In the genomic region with DNA sequence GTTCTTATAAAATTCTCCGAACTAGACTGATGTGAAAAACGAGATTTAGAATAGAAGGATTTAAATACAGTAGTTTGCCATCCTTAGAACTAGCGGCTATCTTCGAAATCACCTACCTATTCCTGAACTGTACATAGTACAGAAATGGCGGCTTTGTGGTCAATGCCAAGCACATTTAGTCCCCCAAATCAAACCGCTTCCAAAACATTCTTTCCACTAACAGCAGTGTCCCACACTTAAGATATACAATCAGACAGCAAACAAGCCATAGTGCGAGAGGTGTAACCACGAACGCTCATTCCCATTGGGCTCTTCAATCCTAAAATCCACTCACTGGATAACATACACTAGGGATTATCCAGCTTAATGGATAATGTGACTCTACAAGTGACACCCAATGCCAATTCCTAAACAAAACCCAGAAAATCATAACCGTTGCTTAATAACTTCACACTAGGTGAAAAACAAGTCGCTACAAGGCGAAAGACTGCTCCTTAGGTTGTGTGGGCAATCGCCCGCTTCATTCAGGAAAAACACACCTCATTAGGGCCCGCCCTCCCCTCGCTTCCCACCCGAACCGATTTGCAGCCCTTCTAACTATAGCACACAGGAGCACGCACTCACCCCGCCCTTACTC, we compare ENCODE assay signal across 8 cellular contexts.
DNase-seq lines count a peak whose midpoint lies in the region; ATAC-seq lines count a peak whose summit lies in the region.

No MANE protein-coding gene starts in this region.

- peak overlapping the region; percentile 100 for H3K9ac ChIP-seq in ES-I3 (ENCODE audit: low read depth, low read length)
- H3K9ac ChIP-seq in adipocyte (ENCODE audit: low read length): peak overlapping the region; percentile 87
- H3K9ac ChIP-seq in iPS-15b (ENCODE audit: low read depth, low read length): peak overlapping the region; percentile 50

- DNase-seq in NCI-H146 treated with DMSO at 0.1 percent for 48 hours (lab: John Stamatoyannopoulos, UW; ENCODE audit: unreplicated experiment) (peak; percentile 85), adipocyte (ENCODE audit: low read depth) (peak; percentile 61), SKM-1 treated with dmso at 0.1 percent for 144 hours (lab: John Stamatoyannopoulos, UW; ENCODE audit: unreplicated experiment) (no peak), NOMO-1 treated with dmso at 0.1 percent for 144 hours (lab: John Stamatoyannopoulos, UW; ENCODE audit: unreplicated experiment) (no peak), OCI-M2 (lab: John Stamatoyannopoulos, UW; ENCODE audit: unreplicated experiment) (no peak)

- no peaks in the 10 kb centered on the region for H3K27me3 Mint-ChIP-seq in stimulated activated memory B cell treated with anti-CD40 and anti-IgM and Interleukin-4, amounts not matched to agents 10 μg/mL and 1 μg/mL and 100 μg/mL, for 72 hours

- H3K27me3 ChIP-seq in adipocyte (replicated peaks; ENCODE audit: control insufficient read depth, insufficient read depth, low read length): no peaks in the 10 kb centered on the region
- no peaks in the 10 kb centered on the region for H3K27me3 ChIP-seq in iPS-15b (ENCODE audit: control insufficient read depth, insufficient read depth, low read length)

- no peaks in the 10 kb centered on the region for H3K36me3 ChIP-seq in ES-I3 (ENCODE audit: insufficient read depth, low read length)
- no peaks in the 10 kb centered on the region for H3K36me3 ChIP-seq in adipocyte (ENCODE audit: control insufficient read depth, insufficient read depth, low read length, severe bottlenecking)
- H3K36me3 ChIP-seq in iPS-15b (ENCODE audit: control insufficient read depth, insufficient read depth, low read length): no peaks in the 10 kb centered on the region

- H3K27ac Mint-ChIP-seq in stimulated activated memory B cell treated with anti-CD40 and anti-IgM and Interleukin-4, amounts not matched to agents 10 μg/mL and 1 μg/mL and 100 μg/mL, for 72 hours: peak overlapping the region; percentile 98

- peaks cover 6% of the 10 kb centered on the region for H3K36me3 Mint-ChIP-seq in stimulated activated memory B cell treated with anti-CD40 and anti-IgM and Interleukin-4, amounts not matched to agents 10 μg/mL and 1 μg/mL and 100 μg/mL, for 72 hours

- peaks cover 38% of the 10 kb centered on the region for H3K4me1 Mint-ChIP-seq in stimulated activated memory B cell treated with anti-CD40 and anti-IgM and Interleukin-4, amounts not matched to agents 10 μg/mL and 1 μg/mL and 100 μg/mL, for 72 hours

- ATAC-seq in stimulated activated memory B cell treated with anti-CD40 and anti-IgM and Interleukin-4, amounts not matched to agents 10 μg/mL and 1 μg/mL and 100 μg/mL, for 72 hours: no peak

- H3K4me1 ChIP-seq in ES-I3 (ENCODE audit: insufficient read depth, low read length) (peaks cover 6% of the 10 kb centered on the region; the same call in 1 of the 2 replicates), adipocyte (ENCODE audit: control insufficient read depth, insufficient read depth, low read length) (peaks cover 29% of the 10 kb centered on the region), iPS-15b (ENCODE audit: control insufficient read depth, insufficient read depth, low read length) (peaks cover 14% of the 10 kb centered on the region)

- H3K4me3 ChIP-seq in adipocyte (ENCODE audit: low read length) (peak overlapping the region; percentile 99), iPS-15b (ENCODE audit: low read depth, low read length) (peak overlapping the region; percentile 76)

- H3K4me3 Mint-ChIP-seq in stimulated activated memory B cell treated with anti-CD40 and anti-IgM and Interleukin-4, amounts not matched to agents 10 μg/mL and 1 μg/mL and 100 μg/mL, for 72 hours: peak overlapping the region; percentile 99

- no peaks in the 10 kb centered on the region for H3K9me3 ChIP-seq in ES-I3 (ENCODE audit: control insufficient read depth, insufficient read depth, low read length)
- H3K9me3 ChIP-seq in adipocyte (ENCODE audit: control insufficient read depth, low read length): no peaks in the 10 kb centered on the region
- no peaks in the 10 kb centered on the region for H3K9me3 ChIP-seq in iPS-15b (ENCODE audit: control insufficient read depth, insufficient read depth, low read length)

- no peaks in the 10 kb centered on the region for H3K9me3 Mint-ChIP-seq in stimulated activated memory B cell treated with anti-CD40 and anti-IgM and Interleukin-4, amounts not matched to agents 10 μg/mL and 1 μg/mL and 100 μg/mL, for 72 hours

Comparison
In these comparisons a context has a peak if more than half of its experiments do, and no peak if none do; other contexts are left out.
1. H3K9ac ChIP-seq: peak in every context shown above with its lines; median percentile 100 in ES-I3; 87 in adipocyte; 50 in iPS-15b.
2. DNase-seq: peak in NCI-H146 treated with DMSO at 0.1 percent for 48 hours (single experiment) and adipocyte (single experiment); none in SKM-1 treated with dmso at 0.1 percent for 144 hours (single experiment), NOMO-1 treated with dmso at 0.1 percent for 144 hours (single experiment) and OCI-M2 (single experiment).